In genomic region chr5:137361275-137361674, GRCh38 we compare ENCODE assay signal across 22 cellular contexts.
A peak's percentile ranks its signal among the peaks of the same experiment; 100 is the strongest.
DNase-seq lines count a peak whose midpoint lies in the region; ATAC-seq, FAIRE-seq and TF ChIP-seq lines count a peak whose summit lies in the region.
"Had no signal": no experiment of that assay in that cellular context is flagged by ENCODE, and none has a peak within 500 bp of the region (broad histone marks: within the 10 kb centered on the region; RNA-seq: fewer than 3 reads in every experiment).

No MANE protein-coding gene starts in this region.

- ATAC-seq in IMR-90 (ENCODE audit: low read depth) (no peak; the same call in 1 of the 2 replicates), HG02973 (IDR thresholded peaks at IDR 0.05; ENCODE audit: unreplicated experiment) (no peak), omental fat pad (ENCODE audit: low FRiP score) (no peak)
- ATAC-seq: A549 had no signal

- no peak overlapping the region for H2AFZ ChIP-seq in IMR-90 (replicated peaks; ENCODE audit: low read length, poor library complexity)
- no peak overlapping the region for H2AFZ ChIP-seq in endothelial cell of umbilical vein (ENCODE audit: low read depth, low read length)
- H2AFZ ChIP-seq in neural progenitor cell (replicated peaks): no peak overlapping the region
- H2AFZ ChIP-seq: PC-9 had no signal

- intact Hi-C loops in IMR-90 (cut with micrococcal nuclease): no loop called here
- intact Hi-C loops in endothelial cell of umbilical vein (cut with micrococcal nuclease): loop anchor here (1.0 to 5.0 kb wide), 5 partner anchors 15 to 201 kb away; partner anchors contain the start of gene SPOCK1
- intact Hi-C loops in thyroid gland (cut with DNase I): no loop called here

- H3K36me3 Mint-ChIP-seq in neural progenitor cell: no peaks in the 10 kb centered on the region
- H3K36me3 Mint-ChIP-seq: CD4-positive, CD25-positive, alpha-beta regulatory T cell had no signal

- H4K20me1 ChIP-seq in IMR-90 (ENCODE audit: insufficient read depth, low read length) (no peaks in the 10 kb centered on the region), endothelial cell of umbilical vein (replicated peaks; ENCODE audit: control insufficient read depth, extremely low read depth, insufficient read depth, low read length) (no peaks in the 10 kb centered on the region), neural progenitor cell (ENCODE audit: low read depth) (no peaks in the 10 kb centered on the region)

- H3K27ac ChIP-seq in IMR-90 (ENCODE audit: insufficient read depth, low read length) (no peak overlapping the region), endothelial cell of umbilical vein (ENCODE audit: insufficient read depth, low read depth, low read length) (peak overlapping the region; percentile 100), neural progenitor cell (no peak overlapping the region), thyroid gland (no peak overlapping the region)
- H3K27ac ChIP-seq: A549, PC-9, SJSA1 had no signal

- no peak overlapping the region for H3K56ac ChIP-seq in IMR-90 (ENCODE audit: extremely low read depth, insufficient read depth, low read length)

- H3K4me1 ChIP-seq in IMR-90 (ENCODE audit: control insufficient read depth, insufficient read depth, low read length): no peaks in the 10 kb centered on the region
- H3K4me1 ChIP-seq in endothelial cell of umbilical vein (ENCODE audit: control insufficient read depth, extremely low read depth, insufficient read depth, low read length): peaks cover 40% of the 10 kb centered on the region
- no peaks in the 10 kb centered on the region for H3K4me1 ChIP-seq in neural progenitor cell
- no peaks in the 10 kb centered on the region for H3K4me1 ChIP-seq in thyroid gland
- H3K4me1 ChIP-seq: Caco-2, HAP-1, SJSA1 had no signal

- no peaks in the 10 kb centered on the region for H3K79me1 ChIP-seq in IMR-90 (ENCODE audit: low read depth in 1 of 2, low read length in 2 of 2)

- no peak overlapping the region for H3K9ac ChIP-seq in IMR-90 (ENCODE audit: low read depth, low read length)
- H3K9ac ChIP-seq in endothelial cell of umbilical vein (replicated peaks; ENCODE audit: extremely low read depth, insufficient read depth, low read length): peak overlapping the region; percentile 83
- H3K9ac ChIP-seq in neural progenitor cell: no peak overlapping the region

- H3K4me2 ChIP-seq in IMR-90 (ENCODE audit: low read depth, low read length) (no peak overlapping the region), endothelial cell of umbilical vein (ENCODE audit: insufficient read depth, low read length) (peak overlapping the region; percentile 60), neural progenitor cell (no peak overlapping the region)
- H3K4me2 ChIP-seq: A549, PC-9 had no signal

- no peak overlapping the region for H2BK5ac ChIP-seq in IMR-90 (ENCODE audit: low read depth, low read length, poor library complexity, severe bottlenecking)

- BruUV-seq in IMR-90 (replicated peaks; lab: Mats Ljungman, UMichigan) (no TSS peak), endothelial cell of umbilical vein (replicated peaks; lab: Mats Ljungman, UMichigan) (no TSS peak)

- peak; percentile 98 for FAIRE-seq in endothelial cell of umbilical vein (lab: Jason Lieb, UNC)
- FAIRE-seq: A549 had no signal

- no peak overlapping the region for H4K8ac ChIP-seq in IMR-90 (ENCODE audit: low read depth in 2 of 2, low read length in 2 of 2)

- dilution Hi-C loops in IMR-90 (cut with HindIII; ENCODE audit: low sequenced_read_pairs, unreplicated experiment): no loop called here
- dilution Hi-C loops in endothelial cell of umbilical vein (cut with MboI; ENCODE audit: extremely low pct_ligation_motif_present, low sequenced_read_pairs): no loop called here

- H3K36me3 ChIP-seq in IMR-90 (ENCODE audit: control insufficient read depth, insufficient read depth, low read length): no peaks in the 10 kb centered on the region
- no peaks in the 10 kb centered on the region for H3K36me3 ChIP-seq in endothelial cell of umbilical vein (ENCODE audit: control insufficient read depth in 2 of 2, extremely low read depth in 1 of 2, insufficient read depth in 2 of 2, low read length in 2 of 2)
- H3K36me3 ChIP-seq in neural progenitor cell: no peaks in the 10 kb centered on the region
- H3K36me3 ChIP-seq in thyroid gland: no peaks in the 10 kb centered on the region
- H3K36me3 ChIP-seq: HAP-1, SJSA1 had no signal

- no peak overlapping the region for H4K5ac ChIP-seq in IMR-90 (ENCODE audit: low read depth, low read length)

- no peaks in the 10 kb centered on the region for H3K4me1 Mint-ChIP-seq in neural progenitor cell
- H3K4me1 Mint-ChIP-seq: B cell; CD4-positive, CD25-positive, alpha-beta regulatory T cell had no signal

- in situ Hi-C loops in IMR-90 (cut with MboI; ENCODE audit: low sequenced_read_pairs): no loop called here

- H2BK120ac ChIP-seq in IMR-90 (ENCODE audit: low read depth, low read length): no peak overlapping the region

- H2BK20ac ChIP-seq in IMR-90 (ENCODE audit: low read depth, low read length): no peak overlapping the region

- CTCF ChIA-PET in IMR-90 (lab: Yijun Ruan, JAX): no interaction called here
- CTCF ChIA-PET in endothelial cell of umbilical vein (lab: Charles Lee): interaction anchor here (0.6 to 4.7 kb wide), 6 partner anchors 8 to 198 kb away, joined by 3 to 53 read pairs (median 6); no protein-coding TSS in a partner anchor

- H2AK9ac ChIP-seq in IMR-90 (replicated peaks; ENCODE audit: low read depth, low read length, poor library complexity): no peak overlapping the region

- peak overlapping the region; percentile 14 for H3K27ac Mint-ChIP-seq in neural progenitor cell
- H3K27ac Mint-ChIP-seq: B cell; CD4-positive, CD25-positive, alpha-beta regulatory T cell had no signal

- H3K9me3 ChIP-seq in IMR-90 (ENCODE audit: control insufficient read depth, insufficient read depth, low read length) (no peaks in the 10 kb centered on the region), endothelial cell of umbilical vein (replicated peaks; ENCODE audit: control insufficient read depth, insufficient read depth, low read length) (no peaks in the 10 kb centered on the region), neural progenitor cell (ENCODE audit: low read depth) (no peaks in the 10 kb centered on the region), thyroid gland (no peaks in the 10 kb centered on the region)
- H3K9me3 ChIP-seq: A549, Caco-2, HAP-1 had no signal

- no peak overlapping the region for H4K91ac ChIP-seq in IMR-90 (ENCODE audit: insufficient read depth, low read depth, low read length)

- H3K9me1 ChIP-seq in IMR-90 (ENCODE audit: insufficient read depth, low read length) (no peaks in the 10 kb centered on the region), endothelial cell of umbilical vein (replicated peaks; ENCODE audit: control insufficient read depth, extremely low read depth, insufficient read depth, low read length) (no peaks in the 10 kb centered on the region)

- no peak overlapping the region for H3K4ac ChIP-seq in IMR-90 (ENCODE audit: low read depth, low read length)

- WGBS in IMR-90 (ENCODE audit: extremely low coverage in 2 of 2, insufficient read length in 1 of 2), 2 experiments: no CpG with 5 or more reads among the region's 2 CpGs
- 68 to 73% methylated on average over 2 of the region's 2 CpGs for WGBS in thyroid gland, 2 donors

- no peaks in the 10 kb centered on the region for H3K27me3 ChIP-seq in IMR-90 (ENCODE audit: control insufficient read depth, insufficient read depth, low read length)
- H3K27me3 ChIP-seq in endothelial cell of umbilical vein (ENCODE audit: control insufficient read depth in 2 of 2, insufficient read depth in 2 of 2, low read length in 2 of 2): no peaks in the 10 kb centered on the region
- no peaks in the 10 kb centered on the region for H3K27me3 ChIP-seq in neural progenitor cell
- H3K27me3 ChIP-seq in thyroid gland: no peaks in the 10 kb centered on the region

- H3K27me3 Mint-ChIP-seq in neural progenitor cell (ENCODE audit: insufficient read depth, low read depth): peaks cover 2% of the 10 kb centered on the region
- H3K27me3 Mint-ChIP-seq: CD4-positive, CD25-positive, alpha-beta regulatory T cell had no signal

- H3K14ac ChIP-seq in IMR-90 (replicated peaks; ENCODE audit: low read depth, low read length): no peak overlapping the region

- H2BK15ac ChIP-seq in IMR-90 (ENCODE audit: low read depth, low read length): no peak overlapping the region

- peak; percentile 67 for DNase-seq in AG10803 (ENCODE audit: low read depth)
- DNase-seq in IMR-90: peak; percentile 65
- DNase-seq in endothelial cell of umbilical vein (ENCODE audit: low read depth, low spot score): peak; percentile 94
- no peak for DNase-seq in neural progenitor cell (ENCODE audit: low spot score)
- DNase-seq in NCI-H526 treated with DMSO at 0.1 percent for 48 hours (lab: John Stamatoyannopoulos, UW): no peak
- DNase-seq in thyroid gland: no peak
- no peak for DNase-seq in omental fat pad (ENCODE audit: low spot score)
- DNase-seq: Caco-2; CD4-positive, CD25-positive, alpha-beta regulatory T cell; DMS153; KG1; NCI-H1436; NCI-H2029; NCI-H2171; NCI-H446 treated with DMSO at 0.1 percent for 48 hours; NCI-H774; PC-9 had no signal

- no peak overlapping the region for H3K4me3 ChIP-seq in AG10803 (ENCODE audit: low read length)
- H3K4me3 ChIP-seq in IMR-90 (ENCODE audit: insufficient read depth, low read depth, low read length): no peak overlapping the region
- no peak overlapping the region for H3K4me3 ChIP-seq in endothelial cell of umbilical vein (replicated peaks in 1 of 3; ENCODE audit: insufficient read depth in 1 of 3, low read depth in 1 of 3, low read length in 3 of 3)
- no peak overlapping the region for H3K4me3 ChIP-seq in neural progenitor cell
- H3K4me3 ChIP-seq in thyroid gland (replicated peaks in 1 of 3): no peak overlapping the region
- H3K4me3 ChIP-seq: A549, HAP-1, PC-9, SJSA1 had no signal

- H3K9me3 Mint-ChIP-seq in neural progenitor cell: no peaks in the 10 kb centered on the region
- H3K9me3 Mint-ChIP-seq: CD4-positive, CD25-positive, alpha-beta regulatory T cell had no signal

- TF ChIP-seq RAD21 in IMR-90 (IDR thresholded peaks at IDR 0.05; ENCODE audit: low read length): no peak

- no peaks in the 10 kb centered on the region for H3F3A ChIP-seq in neural progenitor cell (ENCODE audit: low read depth)

- H3K23ac ChIP-seq in IMR-90 (ENCODE audit: low read depth, low read length): no peak overlapping the region

- POLR2A ChIA-PET in IMR-90 (lab: Charles Lee; ENCODE audit: unreplicated experiment) (no interaction called here), endothelial cell of umbilical vein (lab: Charles Lee) (interaction anchor here (0.6 kb wide), 1 partner anchor 41 kb away, joined by 3 read pairs; no protein-coding TSS in a partner anchor)

- no peak for TF ChIP-seq CTCF in AG10803 (conservative IDR thresholded peaks at IDR 0.05; ENCODE audit: low read length)
- no peak for TF ChIP-seq CTCF in IMR-90 (conservative IDR thresholded peaks at IDR 0.05; ENCODE audit: low read depth, low read length)
- TF ChIP-seq CTCF in endothelial cell of umbilical vein (IDR thresholded peaks at IDR 0.05; ENCODE audit: extremely low read depth in 1 of 2, insufficient read depth in 1 of 2, low read depth in 1 of 2, low read length in 2 of 2): no peak
- no peak for TF ChIP-seq CTCF in neural progenitor cell (IDR thresholded peaks at IDR 0.05)
- no peak for TF ChIP-seq CTCF in thyroid gland (IDR thresholded peaks at IDR 0.05)
- no peak for TF ChIP-seq CTCF in omental fat pad (IDR thresholded peaks at IDR 0.05)

- TF ChIP-seq POLR2A in IMR-90 (IDR thresholded peaks at IDR 0.05; ENCODE audit: low read depth, low read length) (no peak), endothelial cell of umbilical vein (IDR thresholded peaks at IDR 0.05; ENCODE audit: low read depth, low read length) (peak; percentile 53), thyroid gland (IDR thresholded peaks at IDR 0.05) (no peak)

- no peak overlapping the region for H2AK5ac ChIP-seq in IMR-90 (ENCODE audit: low read depth, low read length)

- no peak overlapping the region for H3K18ac ChIP-seq in IMR-90 (ENCODE audit: low read depth, low read length)

- H3K79me2 ChIP-seq in endothelial cell of umbilical vein (ENCODE audit: control insufficient read depth, insufficient read depth, low read length) (peaks cover 41% of the 10 kb centered on the region), neural progenitor cell (ENCODE audit: low read depth) (no peaks in the 10 kb centered on the region)

- H3K4me3 Mint-ChIP-seq in neural progenitor cell: no peak overlapping the region
- H3K4me3 Mint-ChIP-seq: B cell; CD4-positive, CD25-positive, alpha-beta regulatory T cell had no signal

Comparison
In these comparisons a context has a peak if more than half of its experiments do, and no peak if none do; other contexts are left out.
1. DNase-seq: peak in AG10803 (single experiment), IMR-90 (single experiment) and endothelial cell of umbilical vein (single experiment); none in neural progenitor cell (single experiment), NCI-H526 treated with DMSO at 0.1 percent for 48 hours (single experiment), thyroid gland (0 of 2) and omental fat pad (single experiment).